28 cellular contexts compared by ENCODE assay signal in the genomic region with DNA sequence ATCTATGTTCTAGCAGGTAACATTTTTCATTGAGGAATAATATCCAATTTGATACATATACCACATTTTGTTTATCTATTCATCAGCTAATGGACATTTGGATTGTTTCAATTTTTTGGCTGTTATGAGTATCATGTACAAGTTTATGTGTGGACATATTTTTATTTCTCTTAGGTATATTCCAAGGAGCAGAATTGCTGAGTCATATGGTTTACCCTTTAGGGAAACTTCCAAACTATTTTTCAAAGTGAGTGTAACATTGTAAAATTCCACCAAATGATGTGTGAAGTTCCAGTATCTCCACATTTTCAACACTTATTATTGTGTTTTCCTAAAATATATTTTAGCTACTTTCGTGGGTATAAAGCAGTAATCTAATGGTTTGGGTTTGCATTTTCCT.
"Had no signal": no experiment of that assay in that cellular context is flagged by ENCODE, and none has a peak within 500 bp of the region (broad histone marks: within the 10 kb centered on the region; RNA-seq: fewer than 3 reads in every experiment).

No MANE protein-coding gene starts in this region.

- H3K4me1 ChIP-seq: colonic mucosa, esophagus muscularis mucosa, esophagus squamous epithelium, foreskin keratinocyte, gastrocnemius medialis, gastroesophageal sphincter, heart left ventricle, heart right ventricle had no signal

- ATAC-seq: effector memory CD8-positive, alpha-beta T cell; esophagus mucosa; foreskin keratinocyte; gastrocnemius medialis; gastroesophageal sphincter; heart left ventricle; heart right ventricle had no signal

- H3K9me3 ChIP-seq: colonic mucosa, esophagus muscularis mucosa, esophagus squamous epithelium, gastrocnemius medialis, gastroesophageal sphincter, heart left ventricle had no signal

- H3K4me3 ChIP-seq: colonic mucosa, coronary artery, dorsolateral prefrontal cortex, esophagus muscularis mucosa, esophagus squamous epithelium, gastrocnemius medialis, gastroesophageal sphincter, heart left ventricle, heart right ventricle had no signal

- H3K27me3 ChIP-seq: colonic mucosa, dorsolateral prefrontal cortex, esophagus muscularis mucosa, esophagus squamous epithelium, foreskin keratinocyte, gastrocnemius medialis, heart left ventricle, heart right ventricle had no signal

- H3K27ac ChIP-seq: colonic mucosa, coronary artery, dorsolateral prefrontal cortex, epithelial cell of prostate, esophagus muscularis mucosa, esophagus squamous epithelium, foreskin keratinocyte, gastrocnemius medialis, gastroesophageal sphincter, heart left ventricle, heart right ventricle had no signal

- DNase-seq: colonic mucosa; cortex of kidney; dermis blood vessel endothelial cell; dorsolateral prefrontal cortex; effector CD4-positive, alpha-beta T cell; effector CD8-positive, alpha-beta T cell; effector memory CD4-positive, alpha-beta T cell; effector memory CD8-positive, alpha-beta T cell; endodermal cell; erythroblast; esophagus squamous epithelium; foreskin fibroblast; foreskin keratinocyte; foreskin melanocyte; gastrocnemius medialis; glutamatergic neuron; head of caudate nucleus; heart left ventricle; heart right ventricle had no signal

- H3K36me3 ChIP-seq: colonic mucosa, esophagus muscularis mucosa, esophagus squamous epithelium, gastrocnemius medialis, gastroesophageal sphincter, heart left ventricle, heart right ventricle had no signal

- FAIRE-seq: colon, endometrium, endothelial cell of umbilical vein, frontal cortex had no signal
